2 cellular contexts compared by ENCODE assay signal in genomic region chr15:29566914-29567313, GRCh38.
TF ChIP-seq lines count a peak whose summit lies in the region.

No MANE protein-coding gene starts in this region.

TF ChIP-seq in HCT116, 20 proteins besides CTCF, POLR2A, EP300 and RAD21 (continued from another document):
- TF ChIP-seq REST (IDR thresholded peaks at IDR 0.05; ENCODE audit: low read depth) (no peak), CEBPB (IDR thresholded peaks at IDR 0.05; ENCODE audit: low read depth) (no peak), POLR2AphosphoS5 (IDR thresholded peaks at IDR 0.05; ENCODE audit: low read depth, low read length) (no peak), ELF1 (IDR thresholded peaks at IDR 0.05; ENCODE audit: borderline replicate concordance, low read depth) (no peak), CBX3 (IDR thresholded peaks at IDR 0.05; ENCODE audit: low read depth) (no peak), ZNF274 (IDR thresholded peaks at IDR 0.05; ENCODE audit: low read depth, low read length) (no peak), TCF7L2 (IDR thresholded peaks at IDR 0.05; ENCODE audit: borderline replicate concordance, extremely low read depth, insufficient read depth, insufficient read length) (no peak), MAX (IDR thresholded peaks at IDR 0.05) (no peak), EZH2 (IDR thresholded peaks at IDR 0.05) (no peak), YY1 (IDR thresholded peaks at IDR 0.05; ENCODE audit: extremely low read depth, insufficient replicate concordance, low read depth, low read length) (no peak), FOSL1 (IDR thresholded peaks at IDR 0.05; ENCODE audit: low read depth) (no peak), SRF (IDR thresholded peaks at IDR 0.05; ENCODE audit: low read depth) (no peak), SIN3A (IDR thresholded peaks at IDR 0.05; ENCODE audit: low read depth) (no peak)

TF ChIP-seq in WTC11, 78 proteins besides CTCF, POLR2A, EP300 and RAD21 (continued from another document):
- TF ChIP-seq ARID4B (CRISPR knock-in tag; IDR thresholded peaks at IDR 0.05; ENCODE audit: borderline replicate concordance) (no peak), ZNF425 (CRISPR knock-in tag; conservative IDR thresholded peaks at IDR 0.05) (no peak), ZNF423 (CRISPR knock-in tag; IDR thresholded peaks at IDR 0.05) (no peak), SP1 (CRISPR knock-in tag; conservative IDR thresholded peaks at IDR 0.05) (no peak), ELF4 (CRISPR knock-in tag; IDR thresholded peaks at IDR 0.05; ENCODE audit: low read depth) (no peak), STAT6 (CRISPR knock-in tag; conservative IDR thresholded peaks at IDR 0.05; ENCODE audit: low read depth) (no peak), ZNF317 (CRISPR knock-in tag; IDR thresholded peaks at IDR 0.05; ENCODE audit: borderline replicate concordance, low read depth) (no peak), ZNF263 (CRISPR knock-in tag; IDR thresholded peaks at IDR 0.05; ENCODE audit: low read depth) (no peak), ATF2 (CRISPR knock-in tag; IDR thresholded peaks at IDR 0.05; ENCODE audit: borderline replicate concordance, low read depth) (no peak), GABPB1 (CRISPR knock-in tag; IDR thresholded peaks at IDR 0.05) (no peak), ETV6 (CRISPR knock-in tag; IDR thresholded peaks at IDR 0.05) (no peak), ZSCAN18 (CRISPR knock-in tag; IDR thresholded peaks at IDR 0.05) (no peak), KAT7 (CRISPR knock-in tag; IDR thresholded peaks at IDR 0.05; ENCODE audit: borderline replicate concordance) (no peak), MAX (CRISPR knock-in tag; IDR thresholded peaks at IDR 0.05) (no peak), ZNF232 (CRISPR knock-in tag; IDR thresholded peaks at IDR 0.05) (no peak), ZBTB21 (CRISPR knock-in tag; IDR thresholded peaks at IDR 0.05; ENCODE audit: borderline replicate concordance) (no peak), NR3C1 (CRISPR knock-in tag; conservative IDR thresholded peaks at IDR 0.05; ENCODE audit: low read depth) (no peak), ZBTB43 (CRISPR knock-in tag; IDR thresholded peaks at IDR 0.05) (no peak)
